Comparison of ENCODE assay signal across 10 cellular contexts in genomic region chr4:139455187-139455586, GRCh38. TPM values are rescaled to one million over a fixed set of nuclear protein-coding genes. Genes with fewer than 3 reads are reported as not detected.
DNase-seq lines count a peak whose midpoint lies in the region; ATAC-seq, FAIRE-seq and TF ChIP-seq lines count a peak whose summit lies in the region.
"Had no signal": no experiment of that assay in that cellular context is flagged by ENCODE, and none has a peak within 500 bp of the region (broad histone marks: within the 10 kb centered on the region; RNA-seq: fewer than 3 reads in every experiment).

No MANE protein-coding gene starts in this region.

- WGBS in heart right ventricle, 2 donors: 44 to 46% methylated on average over 6 of the region's 6 CpGs
- WGBS in GM12878 (ENCODE audit: insufficient coverage, insufficient replicate concordance, low lambda C conversion rate, missing lambda C conversion rate): under 1% methylated on average over 6 of the region's 6 CpGs

- no peak for TF ChIP-seq EP300 in GM12878 (IDR thresholded peaks at IDR 0.05; ENCODE audit: borderline replicate concordance in 1 of 2, control insufficient read depth in 1 of 2, low read depth in 2 of 2, low read length in 2 of 2)

- peaks cover 70% of the 10 kb centered on the region for H3K4me1 Mint-ChIP-seq in mesothelial cell of epicardium

- no peak for FAIRE-seq in GM12878 (lab: Jason Lieb, UNC)

- no TSS peak for BruUV-seq in GM12878 (replicated peaks; lab: Mats Ljungman, UMichigan)

- H3K4me3 Mint-ChIP-seq in mesothelial cell of epicardium: peak overlapping the region; percentile 93

- no peaks in the 10 kb centered on the region for H3K36me3 ChIP-seq in heart right ventricle
- no peaks in the 10 kb centered on the region for H3K36me3 ChIP-seq in GM12878 (ENCODE audit: control insufficient read depth in 2 of 2, insufficient read depth in 2 of 2, low read length in 1 of 2)
- H3K36me3 ChIP-seq in uterus: no peaks in the 10 kb centered on the region

- TF ChIP-seq RAD21 in GM12878 (IDR thresholded peaks at IDR 0.05; ENCODE audit: insufficient read depth, low read depth, low read length): no peak

- H3K36me3 Mint-ChIP-seq in mesothelial cell of epicardium: peaks cover 6% of the 10 kb centered on the region

- no peak for TF ChIP-seq POLR2A in GM12878 (IDR thresholded peaks at IDR 0.05; ENCODE audit: low read depth, low read length)
- no peak for TF ChIP-seq POLR2A in uterus (IDR thresholded peaks at IDR 0.05)

- peak overlapping the region in 6 of 10 donors; percentile 94 to 100 (median 98) for H3K27ac ChIP-seq in heart right ventricle
- H3K27ac ChIP-seq in GM12878 (ENCODE audit: control insufficient read depth, insufficient read depth): 0 out of 2 replicates have a peak overlapping the region, but pooled peaks have one; percentile 1
- peak overlapping the region; percentile 98 to 99 for H3K27ac ChIP-seq in uterus

- no peaks in the 10 kb centered on the region for H3K27me3 Mint-ChIP-seq in mesothelial cell of epicardium (ENCODE audit: low read depth)

- peaks cover 4 to 59% (median 53%) of the 10 kb centered on the region in 9 donors for H3K4me1 ChIP-seq in heart right ventricle
- H3K4me1 ChIP-seq in GM12878 (ENCODE audit: control insufficient read depth, insufficient read depth, low read length): peaks cover 12% of the 10 kb centered on the region
- H3K4me1 ChIP-seq in uterus: no peaks in the 10 kb centered on the region

- peaks cover 1% of the 10 kb centered on the region for H3K9me3 Mint-ChIP-seq in mesothelial cell of epicardium

- in situ Hi-C loops in GM12878 (cut with MboI): no loop called here

- RAD21 ChIA-PET in GM12878 (lab: Charles Lee; ENCODE audit: unreplicated experiment): interaction anchor here (0.8 kb wide), 1 partner anchor 20 kb away, joined by 3 read pairs; no protein-coding TSS in a partner anchor

- CTCF ChIA-PET in GM12878 (lab: Yijun Ruan, JAX): interaction anchor here (0.6 to 3.6 kb wide), 3 partner anchors 16 to 75 kb away, joined by 3 to 20 read pairs (median 4); no protein-coding TSS in a partner anchor

- TF ChIP-seq CTCF in heart right ventricle (IDR thresholded peaks at IDR 0.05) (no peak), GM12878 (IDR thresholded peaks at IDR 0.05 in 2 of 3, conservative IDR thresholded peaks at IDR 0.05 in 1 of 3; ENCODE audit: control insufficient read depth in 2 of 3, extremely low read depth in 1 of 3, insufficient read depth in 1 of 3, low read depth in 3 of 3, low read length in 3 of 3) (no peak), mesothelial cell of epicardium (IDR thresholded peaks at IDR 0.05; ENCODE audit: unreplicated experiment) (no peak), uterus (IDR thresholded peaks at IDR 0.05) (no peak)

- H3K4me3 ChIP-seq in heart right ventricle (peak overlapping the region in 9 of 10 donors; percentile 66 to 95 (median 84)), GM12878 (peak overlapping the region; percentile 82), uterus (peak overlapping the region; percentile 94 to 97)

- peak overlapping the region; percentile 73 for H3K4me2 ChIP-seq in GM12878 (ENCODE audit: control insufficient read depth, insufficient read depth)

- SMC1A ChIA-PET in GM12878 (lab: Charles Lee; ENCODE audit: uncharacterized antibody, unreplicated experiment): interaction anchor here (0.9 to 1.8 kb wide), 3 partner anchors 17 to 275 kb away, joined by 3 to 4 read pairs (median 4); no protein-coding TSS in a partner anchor

- no peak for DNase-seq in heart right ventricle
- DNase-seq in Right ventricle myocardium inferior (ENCODE audit: missing footprints): no peak
- DNase-seq in GM12878 (ENCODE audit: low read depth, low spot score): no peak
- no peak for DNase-seq in mesothelial cell of epicardium (ENCODE audit: low spot score in 2 of 2, unreplicated experiment in 2 of 2)
- no peak for DNase-seq in uterus
- no peak for DNase-seq in NCI-H1105 treated with DMSO at 0.1 percent for 48 hours (lab: John Stamatoyannopoulos, UW)
- DNase-seq in SW 1271 (lab: John Stamatoyannopoulos, UW): no peak
- DNase-seq: foreskin melanocyte, NCI-H226 had no signal

- ATAC-seq in heart right ventricle (no peak), Right ventricle myocardium inferior (no peak), GM12878 (no peak), HG03565 (IDR thresholded peaks at IDR 0.05; ENCODE audit: unreplicated experiment) (no peak)

- H3K9ac ChIP-seq in GM12878 (ENCODE audit: control insufficient read depth, insufficient read depth, low read length): peak overlapping the region; percentile 40

- peak overlapping the region; percentile 93 for H3K27ac Mint-ChIP-seq in mesothelial cell of epicardium

- peaks cover 53% of the 10 kb centered on the region for H3K79me2 ChIP-seq in GM12878 (ENCODE audit: control insufficient read depth, insufficient read depth, low read length)

- no peaks in the 10 kb centered on the region for H4K20me1 ChIP-seq in GM12878 (ENCODE audit: control insufficient read depth, insufficient read depth)

- H3K27me3 ChIP-seq in heart right ventricle (no peaks in the 10 kb centered on the region), GM12878 (replicated peaks in 1 of 2; ENCODE audit: control insufficient read depth in 2 of 2, insufficient read depth in 2 of 2, low read length in 1 of 2) (no peaks in the 10 kb centered on the region), uterus (no peaks in the 10 kb centered on the region)

- intact Hi-C loops in heart right ventricle (cut with DNase I): loop anchor here in 2 of 10 donors (5.0 to 10.0 kb wide), 2 partner anchors 42 to 370 kb away; no protein-coding TSS in a partner anchor
- intact Hi-C loops in Right ventricle myocardium inferior (cut with DNase I): no loop called here
- intact Hi-C loops in GM12878 (cut with micrococcal nuclease; ENCODE audit: unreplicated experiment): loop anchor here (5.0 to 10.0 kb wide), 2 partner anchors 150 to 438 kb away; partner anchors contain the start of genes NAA15, NDUFC1 and NOCT
- intact Hi-C loops in uterus (cut with DNase I; ENCODE audit: low total_unique reads): loop anchor here (10.0 kb wide), 1 partner anchor 100 kb away; the partner anchor contains the start of gene SETD7

- H3K9me3 ChIP-seq in heart right ventricle (no peaks in the 10 kb centered on the region), GM12878 (replicated peaks; ENCODE audit: control insufficient read depth, insufficient read depth, low read length) (no peaks in the 10 kb centered on the region), uterus (no peaks in the 10 kb centered on the region)

- no peak overlapping the region for H2AFZ ChIP-seq in GM12878 (ENCODE audit: control insufficient read depth, low read depth, low read length)

- POLR2A ChIA-PET in GM12878 (lab: Charles Lee): interaction anchor here (0.8 to 1.1 kb wide), 2 partner anchors 154 to 160 kb away, joined by 3 read pairs; partner anchors contain the start of gene NAA15

TF ChIP-seq in GM12878, 131 proteins besides CTCF, POLR2A, EP300 and RAD21:
- TF ChIP-seq, protein P1, sequence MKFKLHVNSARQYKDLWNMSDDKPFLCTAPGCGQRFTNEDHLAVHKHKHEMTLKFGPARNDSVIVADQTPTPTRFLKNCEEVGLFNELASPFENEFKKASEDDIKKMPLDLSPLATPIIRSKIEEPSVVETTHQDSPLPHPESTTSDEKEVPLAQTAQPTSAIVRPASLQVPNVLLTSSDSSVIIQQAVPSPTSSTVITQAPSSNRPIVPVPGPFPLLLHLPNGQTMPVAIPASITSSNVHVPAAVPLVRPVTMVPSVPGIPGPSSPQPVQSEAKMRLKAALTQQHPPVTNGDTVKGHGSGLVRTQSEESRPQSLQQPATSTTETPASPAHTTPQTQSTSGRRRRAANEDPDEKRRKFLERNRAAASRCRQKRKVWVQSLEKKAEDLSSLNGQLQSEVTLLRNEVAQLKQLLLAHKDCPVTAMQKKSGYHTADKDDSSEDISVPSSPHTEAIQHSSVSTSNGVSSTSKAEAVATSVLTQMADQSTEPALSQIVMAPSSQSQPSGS (IDR thresholded peaks at IDR 0.05; ENCODE audit: low read length): no peak
- peak; percentile 30; the same call in 1 of the 2 replicates for TF ChIP-seq SPI1 (IDR thresholded peaks at IDR 0.05; ENCODE audit: borderline replicate concordance, insufficient read depth, low read depth, low read length)

RNA-seq across cellular contexts. Expression of gene RAB33B, which starts 1.3 kb away (rescaled TPM):
- total RNA-seq in heart right ventricle (1 to 10 TPM; 5.6 to 7.5 (median 6.8) TPM), Right ventricle myocardium inferior (6.4 TPM), GM12878 (2014; rRNA removed) (7.8 and 9.0 TPM in 2 replicates), GM12878 (2014; rRNA removed; fragmentation: Illumina TruSeq; extraction: Trizol) (7.5 and 7.8 TPM in 2 replicates), GM12878 (2021) (6.0 and 6.1 TPM in 2 replicates), mesothelial cell of epicardium (9.2 to 10.4 TPM (median 9.8 TPM) in 3 replicates), uterus (10 to 100 TPM in 3 of 4 donors, 1 to 10 TPM in 1; 9.2 to 46.8 (median 13.8) TPM)
- polyA plus RNA-seq in heart right ventricle (1 to 10 TPM; 2.4 to 5.9 TPM), GM12878 (2011; rRNA removed) (8.5 and 12.6 TPM in 2 replicates), GM12878 (2014; fragmentation: Illumina TruSeq; extraction: Trizol) (5.9 and 6.2 TPM in 2 replicates), GM12878 (2014; fragmentation: Nextera tagmentation; extraction: Ambion mirVana) (10 to 100 TPM in 1 of 2 experiments, 1 to 10 TPM in 1; 3.2 to 10.7 TPM), GM12878 (2014; rRNA removed) (4.3 and 5.0 TPM in 2 replicates), GM12878 (2016; fragmentation: Nextera tagmentation; extraction: Ambion mirVana) (1 to 10 TPM; 7.2 to 7.9 TPM)
- total RNA-seq in GM12878 (2013; cell fraction: nucleolus; rRNA removed): 10.5 and 11.6 TPM in 2 replicates
- polyA plus RNA-seq in GM12878 (2011; ENCODE audit: low read depth): 2.8 TPM
- 4.9 and 5.7 TPM in 2 replicates for polyA plus RNA-seq in GM12878 (2011; cell fraction: cytosol; rRNA removed)
- 3.1 and 3.9 TPM in 2 replicates for polyA plus RNA-seq in GM12878 (2011; cell fraction: nucleus; rRNA removed)
- 4.5 and 5.2 TPM in 2 replicates for polyA plus RNA-seq in GM12878 (2012)
- polyA minus RNA-seq in GM12878 (2011; rRNA and poly(A)+ RNA removed): 10.2 and 11.6 TPM in 2 replicates
- 4.9 and 5.7 TPM in 2 replicates for polyA minus RNA-seq in GM12878 (2011; cell fraction: cytosol; rRNA and poly(A)+ RNA removed)
- polyA minus RNA-seq in GM12878 (2011; cell fraction: nucleus; rRNA and poly(A)+ RNA removed): 3.5 and 5.6 TPM in 2 replicates

Comparison
In these comparisons a context has a peak if more than half of its experiments do, and no peak if none do; other contexts are left out.
1. H3K27ac ChIP-seq: peak in every context shown above with its lines; median percentile 98 in uterus; 98 in heart right ventricle; 1 in GM12878.